ENCODE assay signal across 1 cellular context in genomic region chr6:149903938-149904611, GRCh38.
TF ChIP-seq lines count a peak whose summit lies in the region.

No MANE protein-coding gene starts in this region.

TF ChIP-seq in K562, 482 proteins besides CTCF, POLR2A, EP300 and RAD21:
- TF ChIP-seq SIN3A (IDR thresholded peaks at IDR 0.05; ENCODE audit: borderline replicate concordance in 2 of 2, control insufficient read depth in 1 of 2, low read depth in 2 of 2, low read length in 2 of 2) (no peak), ZNF507 (tag; conservative IDR thresholded peaks at IDR 0.05) (no peak), PYGO2 (tag; IDR thresholded peaks at IDR 0.05) (no peak), RNF2 (IDR thresholded peaks at IDR 0.05) (no peak), ZNF511 (CRISPR knock-in tag; IDR thresholded peaks at IDR 0.05) (no peak), TBP (optimal IDR thresholded peaks at IDR 0.05; ENCODE audit: low read depth, low read length) (no peak), ZFP30 (CRISPR knock-in tag; IDR thresholded peaks at IDR 0.05; ENCODE audit: borderline replicate concordance) (no peak), NBN (IDR thresholded peaks at IDR 0.05; ENCODE audit: low read depth) (no peak), DACH1 (IDR thresholded peaks at IDR 0.05; ENCODE audit: partially characterized antibody) (no peak), MCM5 (IDR thresholded peaks at IDR 0.05; ENCODE audit: low read depth) (no peak), LARP7 (IDR thresholded peaks at IDR 0.05) (no peak), TCFL5 (CRISPR knock-in tag; conservative IDR thresholded peaks at IDR 0.05) (no peak), XRCC3 (IDR thresholded peaks at IDR 0.05) (no peak), ZBTB26 (CRISPR knock-in tag; IDR thresholded peaks at IDR 0.05) (no peak), ETV1 (tag; conservative IDR thresholded peaks at IDR 0.05; ENCODE audit: low read depth) (no peak)
